In the genomic region with DNA sequence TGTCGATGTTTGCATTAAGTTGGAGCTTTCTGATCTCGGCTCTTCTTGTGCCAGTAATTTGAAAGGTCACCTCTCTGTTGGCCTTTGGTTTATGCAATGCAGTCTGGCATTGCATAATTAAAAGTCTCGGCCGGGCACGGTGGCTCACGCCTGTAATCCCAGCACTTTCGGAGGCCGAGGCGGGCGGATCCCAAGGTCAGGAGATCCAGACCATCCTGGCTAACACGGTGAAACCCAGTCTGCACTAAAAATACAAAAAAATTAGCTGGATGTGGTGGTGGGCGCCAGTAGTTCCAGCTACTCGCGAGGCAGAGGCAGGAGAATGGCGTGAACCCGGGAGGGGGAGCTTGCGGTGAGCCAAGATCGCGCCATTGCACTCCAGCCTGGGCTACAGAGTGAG, we compare ENCODE assay signal across 7 cellular contexts.
DNase-seq lines count a peak whose midpoint lies in the region; ATAC-seq, FAIRE-seq and TF ChIP-seq lines count a peak whose summit lies in the region.
"Not testable (repeated sequence)": the region's sequence is repeated elsewhere in the genome, so short reads cannot be mapped to it uniquely, and the experiment has no call there.

No MANE protein-coding gene starts in this region.

- not testable (repeated sequence) for TF ChIP-seq CTCF in RWPE2 (IDR thresholded peaks at IDR 0.05; ENCODE audit: poor library complexity, severe bottlenecking); glutamatergic neuron (IDR thresholded peaks at IDR 0.05; ENCODE audit: partially characterized antibody, unreplicated experiment); kidney (IDR thresholded peaks at IDR 0.05; ENCODE audit: borderline replicate concordance, extremely low read depth, insufficient read depth); right lobe of liver (IDR thresholded peaks at IDR 0.05); sigmoid colon (IDR thresholded peaks at IDR 0.05); upper lobe of right lung (IDR thresholded peaks at IDR 0.05)

- not testable (repeated sequence) for TF ChIP-seq POLR2A in right lobe of liver (IDR thresholded peaks at IDR 0.05); sigmoid colon (IDR thresholded peaks at IDR 0.05)

- WGBS in right lobe of liver (ENCODE audit: insufficient coverage, low coverage, low lambda C conversion rate, missing lambda C conversion rate) = 22% methylated on average over 10 of the region's 19 CpGs
- WGBS in sigmoid colon, 2 donors = 91 to 95% methylated on average over 19 of the region's 19 CpGs

- H3K36me3 Mint-ChIP-seq in glutamatergic neuron (ENCODE audit: unreplicated experiment) = not testable (repeated sequence)

- H3K27me3 ChIP-seq in RWPE2 (ENCODE audit: insufficient read depth, poor library complexity, severe bottlenecking); right lobe of liver; sigmoid colon; upper lobe of right lung: not testable (repeated sequence)

- DNase-seq in RWPE2 (ENCODE audit: low spot score) = peak; percentile 15
- peak; percentile 4 for DNase-seq in glutamatergic neuron
- peak; percentile 26 for DNase-seq in kidney
- peak; percentile 41 to 66 (median 56) for DNase-seq in right lobe of liver
- peak; percentile 79 for DNase-seq in mesenteric fat pad (ENCODE audit: low spot score)
- peak; percentile 19 for DNase-seq in sigmoid colon
- peak; percentile 61 for DNase-seq in upper lobe of right lung

- intact Hi-C loops in kidney (cut with DNase I); right lobe of liver (cut with DNase I); sigmoid colon (cut with DNase I); upper lobe of right lung (cut with DNase I): not testable (repeated sequence)

- H3K27ac ChIP-seq in RWPE2 (ENCODE audit: poor library complexity, severe bottlenecking); kidney (ENCODE audit: low read depth in 2 of 2, low read length in 2 of 2); sigmoid colon: not testable (repeated sequence)
- H3K27ac ChIP-seq in right lobe of liver (peak overlapping the region in 1 of 3 donors; percentile 59), upper lobe of right lung (peak overlapping the region; percentile 36)

- not testable (repeated sequence) for H3K4me1 ChIP-seq in RWPE2 (ENCODE audit: insufficient read depth, poor library complexity, severe bottlenecking); kidney (ENCODE audit: control insufficient read depth in 1 of 2, insufficient read depth in 1 of 2, low read depth in 1 of 2, low read length in 2 of 2); right lobe of liver; sigmoid colon; upper lobe of right lung

- not testable (repeated sequence) for TF ChIP-seq EP300 in sigmoid colon (IDR thresholded peaks at IDR 0.05)

- not testable (repeated sequence) for H3K4me3 ChIP-seq in RWPE2 (ENCODE audit: severe bottlenecking); kidney (ENCODE audit: low read length in 2 of 2); right lobe of liver; sigmoid colon; upper lobe of right lung

- H3K36me3 ChIP-seq in RWPE2 (ENCODE audit: low read depth) = peaks cover 11% of the 10 kb centered on the region
- H3K36me3 ChIP-seq in kidney (ENCODE audit: control insufficient read depth in 1 of 2, insufficient read depth in 2 of 2, low read length in 2 of 2); right lobe of liver; sigmoid colon; upper lobe of right lung: not testable (repeated sequence)

- H3K9ac ChIP-seq in kidney (ENCODE audit: low read length in 2 of 2) = not testable (repeated sequence)

- H3K9me3 ChIP-seq in RWPE2 (ENCODE audit: severe bottlenecking); kidney (ENCODE audit: control insufficient read depth in 1 of 2, low read length in 2 of 2); right lobe of liver; sigmoid colon; upper lobe of right lung: not testable (repeated sequence)

- not testable (repeated sequence) for H3K4me1 Mint-ChIP-seq in glutamatergic neuron (ENCODE audit: low read depth, unreplicated experiment)

- not testable (repeated sequence) for H3K4me3 Mint-ChIP-seq in glutamatergic neuron (ENCODE audit: unreplicated experiment)

- H3K9me3 Mint-ChIP-seq in glutamatergic neuron (ENCODE audit: unreplicated experiment) = not testable (repeated sequence)

- not testable (repeated sequence) for H3K27me3 Mint-ChIP-seq in glutamatergic neuron (ENCODE audit: unreplicated experiment)

- H3K27ac Mint-ChIP-seq in glutamatergic neuron (ENCODE audit: unreplicated experiment) = not testable (repeated sequence)

- ATAC-seq in RWPE2 (ENCODE audit: low read depth) = not testable (repeated sequence)
- ATAC-seq in right lobe of liver (peak; percentile 88 to 96 (median 94)), upper lobe of right lung (peak; percentile 48)

- FAIRE-seq in kidney (lab: Jason Lieb, UNC) = not testable (repeated sequence)

Comparison
In these comparisons a context has a peak if more than half of its experiments do, and no peak if none do; other contexts are left out.
1. DNase-seq: peak in every context shown above with its lines; median percentile 79 in mesenteric fat pad; 61 in upper lobe of right lung; 56 in right lobe of liver; 26 in kidney; 19 in sigmoid colon; 15 in RWPE2; 4 in glutamatergic neuron.